ENCODE assay signal across 1 cellular context in genomic region chr5:157072508-157072907, GRCh38.
A peak's percentile ranks its signal among the peaks of the same experiment; 100 is the strongest.
TF ChIP-seq lines count a peak whose summit lies in the region.

No MANE protein-coding gene starts in this region.

TF ChIP-seq in HCT116, 20 proteins besides CTCF, POLR2A, EP300 and RAD21 (continued from another document):
- TF ChIP-seq EGR1 (IDR thresholded peaks at IDR 0.05; ENCODE audit: low read depth): peak; percentile 50
- TF ChIP-seq FOSL1 (IDR thresholded peaks at IDR 0.05; ENCODE audit: low read depth): peak; percentile 90
- no peak for TF ChIP-seq EZH2 (IDR thresholded peaks at IDR 0.05)
- no peak for TF ChIP-seq ZNF274 (IDR thresholded peaks at IDR 0.05; ENCODE audit: low read depth, low read length)
- TF ChIP-seq JUND (IDR thresholded peaks at IDR 0.05): peak; percentile 61
- TF ChIP-seq YY1 (IDR thresholded peaks at IDR 0.05; ENCODE audit: extremely low read depth, insufficient replicate concordance, low read depth, low read length): no peak
- peak; percentile 53; the same call in 1 of the 2 replicates for TF ChIP-seq SP1 (IDR thresholded peaks at IDR 0.05; ENCODE audit: low read depth)
- TF ChIP-seq EZH2phosphoT487 (IDR thresholded peaks at IDR 0.05; ENCODE audit: borderline replicate concordance): no peak
TF ChIP-seq in HCT116: peak in this region for 6.
